ENCODE assay signal across 8 cellular contexts in genomic region chr11:441418-442274, GRCh38. TPM values are rescaled to one million over a fixed set of nuclear protein-coding genes. Genes with fewer than 3 reads are reported as not detected.
DNase-seq lines count a peak whose midpoint lies in the region; ATAC-seq and TF ChIP-seq lines count a peak whose summit lies in the region.

TSS of gene ANO9 (minus strand) at chr11:442011. CDS start at chr11:441926, 85 bp downstream.

- TF ChIP-seq CTCF in gastroesophageal sphincter (IDR thresholded peaks at IDR 0.05), result no peak

- H3K4me1 ChIP-seq in gastroesophageal sphincter, result peaks cover 0 to 7% (median 0%) of the 10 kb centered on the region in 3 donors

- H3K27me3 ChIP-seq in gastroesophageal sphincter, result peaks cover 74% of the 10 kb centered on the region

- DNase-seq in COR-L47 (lab: John Stamatoyannopoulos, UW), result peak; percentile 73
- DNase-seq in NCI-H69 (lab: John Stamatoyannopoulos, UW), result peak; percentile 89
- peak; percentile 62 for DNase-seq in activated T-cell treated with anti-CD3 and anti-CD28 coated beads, Interleukin-2, amount 50 U/mL, for 1 hour
- peak; percentile 88 for DNase-seq in left kidney (ENCODE audit: low read depth, low spot score)
- peak in 5 of 6 experiments; percentile 42 to 57 (median 48) for DNase-seq in stimulated activated naive CD4-positive, alpha-beta T cell (lab: John Stamatoyannopoulos, UW)

- no peaks in the 10 kb centered on the region for H3K36me3 ChIP-seq in gastroesophageal sphincter

- H3K4me3 ChIP-seq in gastroesophageal sphincter, result no peak within 1 kb of the TSS

- H3K27ac ChIP-seq in gastroesophageal sphincter, result no peak within 1 kb of the TSS

- H3K9me3 ChIP-seq in gastroesophageal sphincter, result no peaks in the 10 kb centered on the region

- WGBS in gastroesophageal sphincter (ENCODE audit: low coverage in 1 of 2), 2 donors, result no CpG with 5 or more reads among the region's 35 CpGs

- ATAC-seq in GM21723 (IDR thresholded peaks at IDR 0.05; ENCODE audit: unreplicated experiment) (peak; percentile 77), HG03439 (IDR thresholded peaks at IDR 0.05; ENCODE audit: unreplicated experiment) (no peak), gastroesophageal sphincter (no peak)

- no peak for TF ChIP-seq EP300 in gastroesophageal sphincter (IDR thresholded peaks at IDR 0.05)

- TF ChIP-seq POLR2A in gastroesophageal sphincter (IDR thresholded peaks at IDR 0.05), result no peak

RNA-seq across cellular contexts. Expression of gene ANO9, which starts in this region (rescaled TPM):
- under 1 TPM in 3 of 4 donors, not detected in 1; 0.22 to 0.94 (median 0.47) TPM for total RNA-seq in gastroesophageal sphincter
